32 cellular contexts compared by ENCODE assay signal in the genomic region with DNA sequence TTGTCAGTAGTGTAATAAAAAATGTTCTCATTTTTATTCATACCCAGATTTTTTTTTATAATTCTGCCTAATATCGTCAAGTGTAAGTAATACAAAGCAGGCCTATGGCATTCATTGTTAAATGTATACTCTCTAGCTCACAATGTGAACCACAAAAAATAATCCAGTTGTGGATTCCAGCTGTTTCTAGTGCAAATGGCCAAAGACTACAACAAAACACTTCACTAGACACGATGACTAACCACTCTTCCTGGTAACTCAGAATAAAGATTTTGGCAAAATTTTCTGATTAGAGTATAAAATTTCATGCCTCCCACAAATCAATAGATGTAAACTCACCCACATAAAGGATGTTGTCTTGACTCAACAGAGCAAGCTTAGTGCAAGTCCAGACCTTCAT.
"Had no signal": no experiment of that assay in that cellular context is flagged by ENCODE, and none has a peak within 500 bp of the region (broad histone marks: within the 10 kb centered on the region; RNA-seq: fewer than 3 reads in every experiment).

No MANE protein-coding gene starts in this region.

- H3K4me2 ChIP-seq: PC-9 had no signal

- H3K4me3 ChIP-seq: cardiac muscle cell, PC-9 had no signal

- H3K27me3 ChIP-seq: brain microvascular endothelial cell, cardiac muscle cell had no signal

- ATAC-seq: activated CD8-positive, alpha-beta memory T cell treated with anti-CD3 and anti-CD28 coated beads, Interleukin-2, amount 10 ng/mL, durations not matched to agents 7 days and 5 days; activated naive CD8-positive, alpha-beta T cell treated with anti-CD3 and anti-CD28 coated beads, Interleukin-2, amount 50 U/mL, for 24 hours; Right ventricle myocardium inferior had no signal

- H2AFZ ChIP-seq: PC-9 had no signal

- H3K36me3 ChIP-seq: brain microvascular endothelial cell, cardiac muscle cell had no signal

- DNase-seq: activated B cell treated with CpG ODN at 0.5 μM for 24 hours; activated CD4-positive, alpha-beta memory T cell treated with anti-CD3 and anti-CD28 coated beads, Interleukin-2, amount 10 ng/mL, durations not matched to agents 7 days and 5 days; activated CD4-positive, alpha-beta T cell treated with anti-CD3 and anti-CD28 coated beads for 1 hour; activated CD4-positive, alpha-beta T cell treated with anti-CD3 and anti-CD28 coated beads for 48 hours; activated CD8-positive, alpha-beta memory T cell treated with anti-CD3 and anti-CD28 coated beads for 24 hours; activated CD8-positive, alpha-beta memory T cell treated with anti-CD3 and anti-CD28 coated beads, Interleukin-2, amount 10 ng/mL, durations not matched to agents 7 days and 5 days; activated CD8-positive, alpha-beta memory T cell treated with anti-CD3 and anti-CD28 coated beads, Interleukin-2, amount 50 U/mL, for 48 hours; activated effector memory CD4-positive, alpha-beta T cell treated with Interleukin-2 at 50 U/mL for 16 hours; activated naive CD4-positive, alpha-beta T cell treated with anti-CD3 and anti-CD28 coated beads, Interleukin-2, amount 10 ng/mL, durations not matched to agents 7 days and 5 days; activated naive CD8-positive, alpha-beta T cell treated with anti-CD3 and anti-CD28 coated beads, Interleukin-2, amount 50 U/mL, for 24 hours; activated T-cell treated with anti-CD3 and anti-CD28 coated beads, Interleukin-2, amount 50 U/mL, for 48 hours; amniotic stem cell; aorta; brain microvascular endothelial cell; Karpas-422; KBM-7; MM.1S; MV-4-11; NCI-H1092; NCI-H1436 treated with DMSO at 0.1 percent for 48 hours; NCI-H1694 treated with DMSO at 0.1 percent for 48 hours; NCI-H2029; NCI-H345; NCI-H524 treated with DMSO at 0.1 percent for 48 hours; PC-9; SW 1271; T-helper 1 cell; T-helper 2 cell; T-helper 9 cell had no signal

- H3K27ac ChIP-seq: brain microvascular endothelial cell, cardiac muscle cell, PC-9, VCaP had no signal
